Comparison of ENCODE assay signal across 9 cellular contexts in genomic region chr2:178863856-178864620, GRCh38. TPM values are rescaled to one million over a fixed set of nuclear protein-coding genes. Genes with fewer than 3 reads are reported as not detected.
DNase-seq lines count a peak whose midpoint lies in the region; ATAC-seq lines count a peak whose summit lies in the region.
"Had no signal": no experiment of that assay in that cellular context is flagged by ENCODE, and none has a peak within 500 bp of the region (broad histone marks: within the 10 kb centered on the region; RNA-seq: fewer than 3 reads in every experiment).

No MANE protein-coding gene starts in this region.

- intact Hi-C loops in activated T-helper 1 cell treated with anti-CD3 and anti-CD28 coated beads, Interleukin-12 subunit alpha, Interleukin-12 subunit beta, Interleukin-2, Interleukin-4 antibody, amounts not matched to agents 30 ng/mL and 10 ng/mL and 1 ng/mL, durations not matched to agents 14 hours and 24 hours and 36 hours (cut with micrococcal nuclease): no loop called here

- peaks cover 2% of the 10 kb centered on the region for H3K27me3 Mint-ChIP-seq in activated T-helper 1 cell treated with anti-CD3 and anti-CD28 coated beads, Interleukin-12 subunit alpha, Interleukin-12 subunit beta, Interleukin-2, Interleukin-4 antibody, amounts not matched to agents 30 ng/mL and 10 ng/mL and 1 ng/mL, durations not matched to agents 14 hours and 24 hours and 36 hours (ENCODE audit: insufficient read depth)
- H3K27me3 Mint-ChIP-seq in activated T-helper 17 cell treated with anti-CD3 and anti-CD28 coated beads, Interleukin-2, amount 50 U/mL, for 72 hours: peaks cover 3% of the 10 kb centered on the region

- H3K27ac ChIP-seq in subcutaneous abdominal adipose tissue (ENCODE audit: low read depth, low read length): peak overlapping the region; percentile 54

- H3K4me3 ChIP-seq in subcutaneous abdominal adipose tissue (ENCODE audit: low read depth in 1 of 5, low read length in 5 of 5): peak overlapping the region in 3 of 5 donors; percentile 23 to 47 (median 40)

- no peaks in the 10 kb centered on the region for H3K36me3 ChIP-seq in subcutaneous abdominal adipose tissue (ENCODE audit: control insufficient read depth in 5 of 5, insufficient read depth in 5 of 5, low read length in 5 of 5)

- H3K4me1 ChIP-seq in subcutaneous abdominal adipose tissue (ENCODE audit: control insufficient read depth in 5 of 5, insufficient read depth in 5 of 5, low read length in 5 of 5): peaks cover 0 to 23% (median 11%) of the 10 kb centered on the region in 5 donors

- no peaks in the 10 kb centered on the region for H3K9me3 Mint-ChIP-seq in activated T-helper 1 cell treated with anti-CD3 and anti-CD28 coated beads, Interleukin-12 subunit alpha, Interleukin-12 subunit beta, Interleukin-2, Interleukin-4 antibody, amounts not matched to agents 30 ng/mL and 10 ng/mL and 1 ng/mL, durations not matched to agents 14 hours and 24 hours and 36 hours
- no peaks in the 10 kb centered on the region for H3K9me3 Mint-ChIP-seq in activated T-helper 17 cell treated with anti-CD3 and anti-CD28 coated beads, Interleukin-2, amount 50 U/mL, for 72 hours

- H3K9ac ChIP-seq in subcutaneous abdominal adipose tissue (ENCODE audit: low read length in 5 of 5): peak overlapping the region in 2 of 5 donors; percentile 1 to 31

- H3K27ac Mint-ChIP-seq in activated T-helper 1 cell treated with anti-CD3 and anti-CD28 coated beads, Interleukin-12 subunit alpha, Interleukin-12 subunit beta, Interleukin-2, Interleukin-4 antibody, amounts not matched to agents 30 ng/mL and 10 ng/mL and 1 ng/mL, durations not matched to agents 14 hours and 24 hours and 36 hours: no peak overlapping the region
- H3K27ac Mint-ChIP-seq in activated T-helper 17 cell treated with anti-CD3 and anti-CD28 coated beads, Interleukin-2, amount 50 U/mL, for 72 hours: no peak overlapping the region

- no peaks in the 10 kb centered on the region for H3K9me3 ChIP-seq in subcutaneous abdominal adipose tissue (ENCODE audit: control insufficient read depth in 5 of 5, low read length in 5 of 5)

- H3K27me3 ChIP-seq in subcutaneous abdominal adipose tissue (ENCODE audit: control insufficient read depth in 5 of 5, insufficient read depth in 4 of 5, low read length in 5 of 5): no peaks in the 10 kb centered on the region

- H3K4me1 Mint-ChIP-seq in activated T-helper 1 cell treated with anti-CD3 and anti-CD28 coated beads, Interleukin-12 subunit alpha, Interleukin-12 subunit beta, Interleukin-2, Interleukin-4 antibody, amounts not matched to agents 30 ng/mL and 10 ng/mL and 1 ng/mL, durations not matched to agents 14 hours and 24 hours and 36 hours (ENCODE audit: low read depth): no peaks in the 10 kb centered on the region
- no peaks in the 10 kb centered on the region for H3K4me1 Mint-ChIP-seq in activated T-helper 17 cell treated with anti-CD3 and anti-CD28 coated beads, Interleukin-2, amount 50 U/mL, for 72 hours

- no peak overlapping the region for H3K4me3 Mint-ChIP-seq in activated T-helper 1 cell treated with anti-CD3 and anti-CD28 coated beads, Interleukin-12 subunit alpha, Interleukin-12 subunit beta, Interleukin-2, Interleukin-4 antibody, amounts not matched to agents 30 ng/mL and 10 ng/mL and 1 ng/mL, durations not matched to agents 14 hours and 24 hours and 36 hours
- H3K4me3 Mint-ChIP-seq in activated T-helper 17 cell treated with anti-CD3 and anti-CD28 coated beads, Interleukin-2, amount 50 U/mL, for 72 hours: no peak overlapping the region

- no peak for ATAC-seq in GM21825 (IDR thresholded peaks at IDR 0.05; ENCODE audit: unreplicated experiment)
- ATAC-seq in activated T-helper 17 cell treated with anti-CD3 and anti-CD28 coated beads, Interleukin-2, amount 50 U/mL, for 72 hours (replicated peaks): no peak

- H3K36me3 Mint-ChIP-seq in activated T-helper 1 cell treated with anti-CD3 and anti-CD28 coated beads, Interleukin-12 subunit alpha, Interleukin-12 subunit beta, Interleukin-2, Interleukin-4 antibody, amounts not matched to agents 30 ng/mL and 10 ng/mL and 1 ng/mL, durations not matched to agents 14 hours and 24 hours and 36 hours (ENCODE audit: low read depth): peaks cover 2% of the 10 kb centered on the region
- H3K36me3 Mint-ChIP-seq in activated T-helper 17 cell treated with anti-CD3 and anti-CD28 coated beads, Interleukin-2, amount 50 U/mL, for 72 hours (ENCODE audit: low read depth): no peaks in the 10 kb centered on the region

- DNase-seq in NCI-H2227 treated with DMSO at 0.1 percent for 48 hours (lab: John Stamatoyannopoulos, UW): peak; percentile 84
- peak; percentile 94 to 96 for DNase-seq in dermis microvascular lymphatic vessel endothelial cell (ENCODE audit: low read depth in 2 of 2)
- DNase-seq in left kidney (ENCODE audit: low read depth, low spot score): peak; percentile 6
- no peak for DNase-seq in activated T-helper 1 cell treated with anti-CD3 and anti-CD28 coated beads, Interleukin-12 subunit alpha, Interleukin-12 subunit beta, Interleukin-2, Interleukin-4 antibody, amounts not matched to agents 30 ng/mL and 10 ng/mL and 1 ng/mL, durations not matched to agents 14 hours and 24 hours and 36 hours (ENCODE audit: low spot score)
- DNase-seq in foreskin melanocyte: no peak
- DNase-seq: NCI-H2029 treated with DMSO at 0.1 percent for 48 hours had no signal

RNA-seq across cellular contexts. Expression of gene TTN, which starts 56.8 kb away (rescaled TPM):
- total RNA-seq in dermis microvascular lymphatic vessel endothelial cell: 0.76 and 1.7 TPM in 2 replicates
- 1.7 TPM in 2 replicates for total RNA-seq in activated T-helper 1 cell treated with anti-CD3 and anti-CD28 coated beads, Interleukin-12 subunit alpha, Interleukin-12 subunit beta, Interleukin-2, Interleukin-4 antibody, amounts not matched to agents 30 ng/mL and 10 ng/mL and 1 ng/mL, durations not matched to agents 14 hours and 24 hours and 36 hours
- 1 to 10 TPM in 1 of 2 donors, under 1 TPM in 1; 0.84 to 3.1 TPM for total RNA-seq in activated T-helper 17 cell treated with anti-CD3 and anti-CD28 coated beads, Interleukin-2, amount 50 U/mL, for 72 hours

Comparison
In these comparisons a context has a peak if more than half of its experiments do, and no peak if none do; other contexts are left out.
1. DNase-seq: peak in NCI-H2227 treated with DMSO at 0.1 percent for 48 hours (single experiment), dermis microvascular lymphatic vessel endothelial cell (2 of 2) and left kidney (single experiment); none in activated T-helper 1 cell treated with anti-CD3 and anti-CD28 coated beads, Interleukin-12 subunit alpha, Interleukin-12 subunit beta, Interleukin-2, Interleukin-4 antibody, amounts not matched to agents 30 ng/mL and 10 ng/mL and 1 ng/mL, durations not matched to agents 14 hours and 24 hours and 36 hours (single experiment) and foreskin melanocyte (single experiment).